ENCODE assay signal across 13 cellular contexts in the genomic region with DNA sequence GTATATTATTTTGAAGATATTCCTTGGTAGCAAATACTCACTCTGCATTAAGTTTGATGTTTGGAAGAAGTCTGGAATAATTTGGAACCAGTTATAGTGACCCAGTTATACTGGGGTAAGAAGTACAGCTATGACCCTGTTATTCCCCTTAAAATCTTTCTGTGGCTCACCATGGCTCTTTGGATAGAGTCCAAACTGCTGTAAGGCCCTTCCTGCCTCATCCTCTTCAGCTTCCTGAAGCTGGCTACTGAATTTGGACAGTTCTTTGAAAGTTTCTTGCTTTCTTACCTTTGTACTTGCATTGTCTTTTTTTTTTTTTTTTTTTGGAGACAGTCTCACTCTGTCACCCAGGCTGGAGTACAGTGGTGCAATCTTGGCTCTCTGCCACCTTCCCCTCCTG.
DNase-seq lines count a peak whose midpoint lies in the region; ATAC-seq and TF ChIP-seq lines count a peak whose summit lies in the region.
"Had no signal": no experiment of that assay in that cellular context is flagged by ENCODE, and none has a peak within 500 bp of the region (broad histone marks: within the 10 kb centered on the region; RNA-seq: fewer than 3 reads in every experiment).

No MANE protein-coding gene starts in this region.

- DNase-seq in left ventricle myocardium superior (no peak), right atrium auricular region (ENCODE audit: low spot score) (no peak), PC-3 (no peak), dermis blood vessel endothelial cell (peak; percentile 54), NCI-H2227 treated with DMSO at 0.1 percent for 48 hours (lab: John Stamatoyannopoulos, UW) (no peak), GF-D8 (lab: John Stamatoyannopoulos, UW) (no peak)
- DNase-seq: ACHN; CD4-positive, CD25-positive, alpha-beta regulatory T cell; DMS 273 treated with DMSO at 0.1 percent for 48 hours; GOT3; H9 had no signal

- intact Hi-C loops in left ventricle myocardium superior (cut with micrococcal nuclease) (no loop called here), PC-3 (cut with micrococcal nuclease) (no loop called here)

- H3K27me3 ChIP-seq in right atrium auricular region: no peaks in the 10 kb centered on the region
- no peaks in the 10 kb centered on the region for H3K27me3 ChIP-seq in PC-3 (ENCODE audit: low read length)
- H3K27me3 ChIP-seq: BLaER1 treated with 17β-estradiol and CSF1 and Interleukin-3, amounts not matched to agents 10 nM and 100 nM had no signal

- no peaks in the 10 kb centered on the region for H3K9me2 ChIP-seq in PC-3 (replicated peaks; ENCODE audit: low read length)

- H3K79me2 ChIP-seq in PC-3 (ENCODE audit: low read length): no peaks in the 10 kb centered on the region

- H3K9ac ChIP-seq in PC-3 (ENCODE audit: low read length): no peak overlapping the region
- H3K9ac ChIP-seq: BLaER1 treated with 17β-estradiol and CSF1 and Interleukin-3, amounts not matched to agents 10 nM and 100 nM had no signal

- H3K36me3 ChIP-seq in right atrium auricular region (peaks cover 38% of the 10 kb centered on the region), PC-3 (ENCODE audit: low read depth, low read length) (peaks cover 33% of the 10 kb centered on the region)

- H3K4me1 ChIP-seq in right atrium auricular region (peaks cover 0 to 20% of the 10 kb centered on the region in 2 donors), PC-3 (ENCODE audit: insufficient read depth, low read length) (peaks cover 17% of the 10 kb centered on the region)
- H3K4me1 ChIP-seq: BLaER1 treated with 17β-estradiol and CSF1 and Interleukin-3, amounts not matched to agents 10 nM and 100 nM had no signal

- H3K4me3 ChIP-seq in right atrium auricular region: no peak overlapping the region
- no peak overlapping the region for H3K4me3 ChIP-seq in PC-3 (ENCODE audit: low read length)
- H3K4me3 ChIP-seq: BLaER1 treated with 17β-estradiol and CSF1 and Interleukin-3, amounts not matched to agents 10 nM and 100 nM had no signal

- POLR2A ChIA-PET in PC-3 (lab: Charles Lee; ENCODE audit: unreplicated experiment): no interaction called here

- no peak overlapping the region for H2AFZ ChIP-seq in PC-3 (ENCODE audit: low read length)

- no peak for TF ChIP-seq CTCF in right atrium auricular region (IDR thresholded peaks at IDR 0.05)
- no peak for TF ChIP-seq CTCF in PC-3 (conservative IDR thresholded peaks at IDR 0.05; ENCODE audit: low read depth, low read length)

- H3K4me2 ChIP-seq in PC-3 (ENCODE audit: low read length): no peak overlapping the region
- H3K4me2 ChIP-seq: BLaER1 treated with 17β-estradiol and CSF1 and Interleukin-3, amounts not matched to agents 10 nM and 100 nM had no signal

- H3K9me3 ChIP-seq in right atrium auricular region (no peaks in the 10 kb centered on the region), PC-3 (ENCODE audit: low read length) (no peaks in the 10 kb centered on the region)

- ATAC-seq in left ventricle myocardium superior (peak; percentile 20), PC-3 (peak; percentile 31), GM21360 (IDR thresholded peaks at IDR 0.05; ENCODE audit: unreplicated experiment) (no peak)

- H3F3A ChIP-seq in PC-3 (ENCODE audit: low read length, unreplicated experiment): no peaks in the 10 kb centered on the region

- H3K27ac ChIP-seq in right atrium auricular region (no peak overlapping the region), PC-3 (ENCODE audit: low read length) (peak overlapping the region; percentile 38)
- H3K27ac ChIP-seq: BLaER1 treated with 17β-estradiol and CSF1 and Interleukin-3, amounts not matched to agents 10 nM and 100 nM had no signal

- CTCF ChIA-PET in PC-3 (lab: Charles Lee): no interaction called here

- no TSS peak for BruUV-seq in PC-3 (replicated peaks; lab: Mats Ljungman, UMichigan)

- H4K20me1 ChIP-seq in PC-3 (ENCODE audit: low read length): no peaks in the 10 kb centered on the region
- H4K20me1 ChIP-seq: BLaER1 treated with 17β-estradiol and CSF1 and Interleukin-3, amounts not matched to agents 10 nM and 100 nM had no signal
